ENCODE assay signal across 1 cellular context in genomic region chr12:96749978-96750377, GRCh38.
TF ChIP-seq lines count a peak whose summit lies in the region.

No MANE protein-coding gene starts in this region.

TF ChIP-seq in GM23338, 12 proteins besides CTCF, POLR2A, EP300 and RAD21:
- TF ChIP-seq ZNF462 (CRISPR knock-in tag; IDR thresholded peaks at IDR 0.05): no peak
- peak; percentile 7; the same call in 1 of the 2 replicates for TF ChIP-seq CREB1 (CRISPR knock-in tag; IDR thresholded peaks at IDR 0.05; ENCODE audit: low read depth)
